ENCODE assay signal across 19 cellular contexts in the genomic region with DNA sequence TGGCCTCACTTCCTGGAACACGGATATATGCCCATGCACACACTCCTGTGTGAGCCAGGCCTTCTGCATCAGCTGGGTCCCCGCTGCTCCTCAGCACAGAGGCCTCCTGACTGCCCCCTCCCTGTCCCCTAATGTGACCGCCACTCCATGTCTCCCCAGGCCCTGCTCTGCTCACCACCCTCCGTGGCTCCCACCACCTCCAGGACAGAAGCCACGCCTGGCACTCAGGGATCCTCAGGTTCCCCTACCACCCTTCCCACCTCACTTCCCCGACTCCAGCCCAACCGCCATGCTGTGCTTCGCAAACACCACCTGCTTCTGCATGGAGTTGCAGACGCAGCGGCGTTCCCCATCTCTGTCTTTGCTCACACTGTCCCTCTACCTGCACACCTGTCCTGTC. TPM values are rescaled to one million over a fixed set of nuclear protein-coding genes. Genes with fewer than 3 reads are reported as not detected.
DNase-seq lines count a peak whose midpoint lies in the region; ATAC-seq, FAIRE-seq and TF ChIP-seq lines count a peak whose summit lies in the region.
"Had no signal": no experiment of that assay in that cellular context is flagged by ENCODE, and none has a peak within 500 bp of the region (broad histone marks: within the 10 kb centered on the region; RNA-seq: fewer than 3 reads in every experiment).

No MANE protein-coding gene starts in this region.

- intact Hi-C loops in Caco-2 (cut with micrococcal nuclease; ENCODE audit: unreplicated experiment) (no loop called here), PC-3 (cut with micrococcal nuclease) (no loop called here)

- no peak for TF ChIP-seq POLR2A in H1 (IDR thresholded peaks at IDR 0.05; ENCODE audit: control extremely low read depth in 1 of 2, low read depth in 2 of 2, low read length in 2 of 2)
- TF ChIP-seq POLR2A in Peyer's patch (IDR thresholded peaks at IDR 0.05) = no peak

- H3K56ac ChIP-seq in H1 (replicated peaks; ENCODE audit: insufficient read length, low read depth, low read length) = no peak overlapping the region

- no peak overlapping the region for H2AK5ac ChIP-seq in H1 (ENCODE audit: low read depth, low read length)

- TF ChIP-seq CTCF in Caco-2 (IDR thresholded peaks at IDR 0.05; ENCODE audit: insufficient read depth in 1 of 2, low read depth in 1 of 2, low read length in 1 of 2, severe bottlenecking in 1 of 2, unreplicated experiment in 1 of 2) (no peak), H1 (IDR thresholded peaks at IDR 0.05; ENCODE audit: control extremely low read depth in 1 of 3, insufficient read depth in 1 of 3, low read depth in 1 of 3, low read length in 3 of 3) (no peak), osteoblast (IDR thresholded peaks at IDR 0.05; ENCODE audit: extremely low read depth, low read depth, low read length) (no peak), Peyer's patch (IDR thresholded peaks at IDR 0.05) (no peak), PC-3 (conservative IDR thresholded peaks at IDR 0.05; ENCODE audit: low read depth, low read length) (no peak)

- no peak overlapping the region for H4K8ac ChIP-seq in H1 (ENCODE audit: extremely low read depth, insufficient read depth, low read length)

- peaks cover 33% of the 10 kb centered on the region for H3K4me1 Mint-ChIP-seq in Caco-2 (ENCODE audit: low read depth, unreplicated experiment)

- ATAC-seq in HG02571 (IDR thresholded peaks at IDR 0.05; ENCODE audit: unreplicated experiment) = no peak
- ATAC-seq in PC-3 = no peak
- ATAC-seq: Right ventricle myocardium inferior had no signal

- H3K27ac ChIP-seq in H1 (ENCODE audit: low read depth, low read length) (no peak overlapping the region), osteoblast (ENCODE audit: low read depth, low read length) (no peak overlapping the region), Peyer's patch (no peak overlapping the region), PC-3 (ENCODE audit: low read length) (no peak overlapping the region)
- H3K27ac ChIP-seq: PC-9 had no signal

- no peaks in the 10 kb centered on the region for H3K27me3 Mint-ChIP-seq in Caco-2 (ENCODE audit: insufficient read depth, unreplicated experiment)

- H3K27me3 ChIP-seq in Caco-2 (replicated peaks; ENCODE audit: control insufficient read depth, insufficient read depth, low read length) = no peaks in the 10 kb centered on the region
- no peaks in the 10 kb centered on the region for H3K27me3 ChIP-seq in H1 (replicated peaks in 1 of 4; ENCODE audit: control insufficient read depth in 3 of 4, extremely low read depth in 1 of 4, insufficient read depth in 3 of 4, low read length in 3 of 4)
- no peaks in the 10 kb centered on the region for H3K27me3 ChIP-seq in osteoblast (ENCODE audit: insufficient read depth, low read length)
- H3K27me3 ChIP-seq in Peyer's patch = no peaks in the 10 kb centered on the region
- no peaks in the 10 kb centered on the region for H3K27me3 ChIP-seq in PC-3 (ENCODE audit: low read length)

- H3K18ac ChIP-seq in H1 (ENCODE audit: extremely low read depth, low read length) = no peak overlapping the region; the same call in 1 of the 2 replicates

- POLR2A ChIA-PET in Caco-2 (lab: Charles Lee) = interaction anchor here (0.7 kb wide), 1 partner anchor 74 kb away, joined by 9 read pairs; no protein-coding TSS in a partner anchor
- POLR2A ChIA-PET in H1 (lab: Charles Lee; ENCODE audit: partially characterized antibody) = interaction anchor here (0.6 kb wide), 1 partner anchor 105 kb away, joined by 6 read pairs; no protein-coding TSS in a partner anchor
- POLR2A ChIA-PET in PC-3 (lab: Charles Lee; ENCODE audit: unreplicated experiment) = no interaction called here

- H2BK5ac ChIP-seq in H1 (ENCODE audit: low read depth, low read length) = no peak overlapping the region

- H3K9me3 ChIP-seq in Caco-2 = no peaks in the 10 kb centered on the region
- no peaks in the 10 kb centered on the region for H3K9me3 ChIP-seq in H1 (ENCODE audit: insufficient read depth in 2 of 2, low read depth in 1 of 2, low read length in 1 of 2)
- H3K9me3 ChIP-seq in osteoblast (ENCODE audit: low read depth, low read length) = no peaks in the 10 kb centered on the region
- no peaks in the 10 kb centered on the region for H3K9me3 ChIP-seq in Peyer's patch
- no peaks in the 10 kb centered on the region for H3K9me3 ChIP-seq in PC-3 (ENCODE audit: low read length)

- no peak for DNase-seq in Caco-2
- DNase-seq in NCI-H146 (lab: John Stamatoyannopoulos, UW) = peak; percentile 80
- no peak for DNase-seq in H1 (ENCODE audit: low read depth in 1 of 2, low spot score in 2 of 2)
- peak; percentile 62 for DNase-seq in osteoblast (ENCODE audit: insufficient read length, low spot score, missing footprints)
- no peak for DNase-seq in Peyer's patch
- DNase-seq in PC-3 = no peak
- DNase-seq: ACHN, AML-193, COR-L47, DMS79, KBM-7, NCI-H1436 treated with DMSO at 0.1 percent for 48 hours, NCI-H2081 treated with DMSO at 0.1 percent for 48 hours, NCI-H446, NCI-H82, PC-9 had no signal

- 0 out of 2 replicates have a peak overlapping the region, but pooled peaks have one; percentile 39 for H2BK12ac ChIP-seq in H1 (ENCODE audit: low read depth, low read length)

- H2BK120ac ChIP-seq in H1 (replicated peaks; ENCODE audit: low read depth, low read length) = no peak overlapping the region

- H4K20me1 ChIP-seq in H1 (replicated peaks in 1 of 2; ENCODE audit: control insufficient read depth in 1 of 2, insufficient read depth in 2 of 2, low read length in 2 of 2) (no peaks in the 10 kb centered on the region), osteoblast (ENCODE audit: insufficient read depth, low read length) (no peaks in the 10 kb centered on the region), PC-3 (ENCODE audit: low read length) (no peaks in the 10 kb centered on the region)

- H3K79me1 ChIP-seq in H1 (ENCODE audit: low read depth, low read length) = no peaks in the 10 kb centered on the region

- no peak overlapping the region for H2AFZ ChIP-seq in H1 (ENCODE audit: low read length)
- H2AFZ ChIP-seq in osteoblast (ENCODE audit: low read length) = no peak overlapping the region
- no peak overlapping the region for H2AFZ ChIP-seq in PC-3 (ENCODE audit: low read length)
- H2AFZ ChIP-seq: PC-9 had no signal

- H3K4me3 ChIP-seq in Caco-2 (ENCODE audit: low read depth, low read length) = no peak overlapping the region
- H3K4me3 ChIP-seq in H1 (ENCODE audit: extremely low read depth in 1 of 4, insufficient read depth in 2 of 4, low read depth in 3 of 4, low read length in 4 of 4) = no peak overlapping the region
- no peak overlapping the region for H3K4me3 ChIP-seq in osteoblast (ENCODE audit: insufficient read depth, low read length)
- no peak overlapping the region for H3K4me3 ChIP-seq in Peyer's patch
- H3K4me3 ChIP-seq in PC-3 (ENCODE audit: low read length) = no peak overlapping the region
- H3K4me3 ChIP-seq: PC-9 had no signal

- H3F3A ChIP-seq in PC-3 (ENCODE audit: low read length, unreplicated experiment) = no peaks in the 10 kb centered on the region

- H3K23me2 ChIP-seq in H1 (ENCODE audit: low read depth, low read length) = no peaks in the 10 kb centered on the region; the same call in 1 of the 2 replicates

- H3K4ac ChIP-seq in H1 (replicated peaks; ENCODE audit: insufficient read length, low read depth, low read length) = no peak overlapping the region

- no peaks in the 10 kb centered on the region for H3K9me2 ChIP-seq in PC-3 (replicated peaks; ENCODE audit: low read length)

- 99% methylated on average over 11 of the region's 11 CpGs; no CpG with 5 or more reads in 1 of the 2 experiments for WGBS in H1 (ENCODE audit: extremely low coverage in 1 of 2, insufficient coverage in 1 of 2, insufficient read length in 1 of 2, insufficient replicate concordance in 2 of 2, low coverage in 1 of 2, low lambda C conversion rate in 2 of 2, missing lambda C conversion rate in 1 of 2), 2 experiments

- H3K4me1 ChIP-seq in Caco-2 = peaks cover 55% of the 10 kb centered on the region
- H3K4me1 ChIP-seq in H1 (replicated peaks in 1 of 4; ENCODE audit: control insufficient read depth in 3 of 4, insufficient read depth in 4 of 4, low read length in 3 of 4) = peaks cover 0 to 2% (median under 1%) of the 10 kb centered on the region in 4 experiments; a peak in 4 of 7 replicates
- peaks cover 3% of the 10 kb centered on the region for H3K4me1 ChIP-seq in osteoblast (ENCODE audit: insufficient read depth, low read length)
- peaks cover 0 to 34% (median 11%) of the 10 kb centered on the region in 4 donors for H3K4me1 ChIP-seq in Peyer's patch
- peaks cover 27% of the 10 kb centered on the region for H3K4me1 ChIP-seq in PC-3 (ENCODE audit: insufficient read depth, low read length)

- no peak overlapping the region for H3K23ac ChIP-seq in H1 (ENCODE audit: insufficient read length)

- H2BK15ac ChIP-seq in H1 (ENCODE audit: low read length) = peak overlapping the region; percentile 81; the same call in 1 of the 2 replicates

- BruUV-seq in Caco-2 (replicated peaks; lab: Mats Ljungman, UMichigan) (no TSS peak), PC-3 (replicated peaks; lab: Mats Ljungman, UMichigan) (no TSS peak)

- no peak for FAIRE-seq in H1 (lab: Jason Lieb, UNC)

- H3K9me3 Mint-ChIP-seq in Caco-2 (ENCODE audit: unreplicated experiment) = no peaks in the 10 kb centered on the region
- H3K9me3 Mint-ChIP-seq: CD14-positive monocyte had no signal

- no peaks in the 10 kb centered on the region for H3K36me3 ChIP-seq in Caco-2 (ENCODE audit: control insufficient read depth, insufficient read depth, low read length)
- H3K36me3 ChIP-seq in H1 (ENCODE audit: control insufficient read depth in 2 of 4, insufficient read depth in 4 of 4, low read length in 3 of 4) = no peaks in the 10 kb centered on the region
- H3K36me3 ChIP-seq in osteoblast (ENCODE audit: insufficient read depth, low read length) = no peaks in the 10 kb centered on the region
- no peaks in the 10 kb centered on the region for H3K36me3 ChIP-seq in Peyer's patch
- H3K36me3 ChIP-seq in PC-3 (ENCODE audit: low read depth, low read length) = no peaks in the 10 kb centered on the region

- TF ChIP-seq EP300 in H1 (IDR thresholded peaks at IDR 0.05; ENCODE audit: borderline replicate concordance in 1 of 2, low read depth in 2 of 2, low read length in 2 of 2) = no peak

- H2BK20ac ChIP-seq in H1 (ENCODE audit: low read length) = no peak overlapping the region

- peaks cover 13% of the 10 kb centered on the region for H3K36me3 Mint-ChIP-seq in Caco-2 (ENCODE audit: insufficient read depth, unreplicated experiment)
- H3K36me3 Mint-ChIP-seq: CD14-positive monocyte had no signal

- H3K4me3 Mint-ChIP-seq in Caco-2 (ENCODE audit: unreplicated experiment) = no peak overlapping the region
- H3K4me3 Mint-ChIP-seq: CD14-positive monocyte had no signal

- no peak overlapping the region for H4K5ac ChIP-seq in H1 (ENCODE audit: insufficient read length, low read depth, low read length)

- CTCF ChIA-PET in Caco-2 (lab: Charles Lee) = interaction anchor here (0.9 kb wide), 1 partner anchor 38 kb away, joined by 4 read pairs; no protein-coding TSS in a partner anchor
- CTCF ChIA-PET in H1 (lab: Charles Lee; ENCODE audit: partially characterized antibody) = interaction anchor here (1.0 kb wide), 1 partner anchor 11 kb away, joined by 3 read pairs; no protein-coding TSS in a partner anchor
- CTCF ChIA-PET in PC-3 (lab: Charles Lee) = no interaction called here

- peak overlapping the region; percentile 7 for H4K91ac ChIP-seq in H1 (replicated peaks; ENCODE audit: insufficient read length, low read length)

- no peak overlapping the region for H3K9ac ChIP-seq in H1 (replicated peaks in 1 of 4; ENCODE audit: extremely low read depth in 1 of 4, low read depth in 3 of 4, low read length in 3 of 4)
- no peak overlapping the region for H3K9ac ChIP-seq in PC-3 (ENCODE audit: low read length)

- no peak overlapping the region for H3K14ac ChIP-seq in H1 (ENCODE audit: insufficient read length)

- no peak for TF ChIP-seq RAD21 in H1 (IDR thresholded peaks at IDR 0.05 in 1 of 2, conservative IDR thresholded peaks at IDR 0.05 in 1 of 2; ENCODE audit: low read depth in 2 of 2, low read length in 2 of 2)

- H3K4me2 ChIP-seq in H1 (ENCODE audit: insufficient read depth in 1 of 2, low read depth in 2 of 2, low read length in 2 of 2) (no peak overlapping the region), osteoblast (ENCODE audit: insufficient read depth, low read length) (no peak overlapping the region), PC-3 (ENCODE audit: low read length) (no peak overlapping the region)
- H3K4me2 ChIP-seq: PC-9 had no signal

- H3K79me2 ChIP-seq in H1 (ENCODE audit: control insufficient read depth in 1 of 2, insufficient read depth in 2 of 2, low read length in 2 of 2) = peaks cover 0 to under 1% of the 10 kb centered on the region in 2 experiments; a peak in 1 of 4 replicates
- H3K79me2 ChIP-seq in osteoblast (ENCODE audit: insufficient read depth, low read length) = peaks cover under 1% of the 10 kb centered on the region
- H3K79me2 ChIP-seq in PC-3 (ENCODE audit: low read length) = peaks cover 13% of the 10 kb centered on the region

- peak overlapping the region; percentile 98 for H3K27ac Mint-ChIP-seq in Caco-2 (ENCODE audit: unreplicated experiment)

RNA-seq across cellular contexts. Expression of a gene that starts 4.3 kb away (rescaled TPM):
- total RNA-seq in Caco-2 (2022) (197 and 222 TPM in 2 replicates), osteoblast (22.1 and 22.4 TPM in 2 replicates), Peyer's patch (100 to 1,000 TPM in 3 of 4 donors, 10 to 100 TPM in 1; 85.8 to 187 (median 146) TPM), PC-3 (2014; rRNA removed) (55.6 and 82.1 TPM in 2 replicates)
- 28.8 and 29.8 TPM in 2 replicates for total RNA-seq in H1 (2021; fragmentation: NEBNext Ultra II Directional; extraction: Animal tissue kit (Norgen Biotek cat#: 25700))
- polyA plus RNA-seq in H1 (2011; rRNA removed) = 27.6 and 35.4 TPM in 2 replicates
- 25.1 TPM for polyA plus RNA-seq in H1 (2011; cell fraction: cytosol; rRNA removed)
- 100 TPM for polyA plus RNA-seq in H1 (2011; cell fraction: nucleus; rRNA removed)
- 19.4 to 31.2 TPM (median 26.5 TPM) in 4 replicates for polyA plus RNA-seq in H1 (2012, experiment 1 of 2)
- polyA plus RNA-seq in H1 (2012, experiment 2 of 2) = 20.4 TPM
- polyA plus RNA-seq in H1 (2013, experiment 1 of 2) = 17.9 TPM
- polyA plus RNA-seq in H1 (2013, experiment 2 of 2) = 15.1 TPM
- 28.2 and 38.4 TPM in 2 replicates for polyA minus RNA-seq in H1 (2011; rRNA and poly(A)+ RNA removed)
- polyA minus RNA-seq in H1 (2011; cell fraction: cytosol; rRNA and poly(A)+ RNA removed) = 28.6 TPM
- polyA minus RNA-seq in H1 (2011; cell fraction: nucleus; rRNA and poly(A)+ RNA removed) = 41.9 TPM

RNA-seq across cellular contexts. Expression of a gene that starts 52.2 kb away (rescaled TPM):
- total RNA-seq in Caco-2 (2022) = 95.6 and 106 TPM in 2 replicates
- 42.8 and 44.4 TPM in 2 replicates for total RNA-seq in H1 (2021; fragmentation: NEBNext Ultra II Directional; extraction: Animal tissue kit (Norgen Biotek cat#: 25700))
- polyA plus RNA-seq in H1 (2011; rRNA removed) = 120 and 140 TPM in 2 replicates
- 98.6 TPM for polyA plus RNA-seq in H1 (2011; cell fraction: cytosol; rRNA removed)
- 64.4 TPM for polyA plus RNA-seq in H1 (2011; cell fraction: nucleus; rRNA removed)
- 60.6 to 68.4 TPM (median 64.0 TPM) in 4 replicates for polyA plus RNA-seq in H1 (2012, experiment 1 of 2)
- polyA plus RNA-seq in H1 (2012, experiment 2 of 2) = 70.1 TPM
- 48.6 TPM for polyA plus RNA-seq in H1 (2013, experiment 1 of 2)
- polyA plus RNA-seq in H1 (2013, experiment 2 of 2) = 56.1 TPM
- polyA minus RNA-seq in H1 (2011; rRNA and poly(A)+ RNA removed) = 46.6 and 52.2 TPM in 2 replicates
- polyA minus RNA-seq in H1 (2011; cell fraction: cytosol; rRNA and poly(A)+ RNA removed) = 22.8 TPM
- 16.5 TPM for polyA minus RNA-seq in H1 (2011; cell fraction: nucleus; rRNA and poly(A)+ RNA removed)
- 14.1 and 17.7 TPM in 2 replicates for total RNA-seq in osteoblast
- 10 to 100 TPM; 19.8 to 31.4 (median 24.8) TPM for total RNA-seq in Peyer's patch
- total RNA-seq in PC-3 (2014; rRNA removed) = 21.9 and 27.5 TPM in 2 replicates

Comparison
In these comparisons a context has a peak if more than half of its experiments do, and no peak if none do; other contexts are left out.
1. DNase-seq: peak in NCI-H146 (single experiment) and osteoblast (single experiment); none in Caco-2 (0 of 2), H1 (0 of 2), Peyer's patch (0 of 3) and PC-3 (single experiment).